Comparison of ENCODE assay signal across 1 cellular context in the genomic region with DNA sequence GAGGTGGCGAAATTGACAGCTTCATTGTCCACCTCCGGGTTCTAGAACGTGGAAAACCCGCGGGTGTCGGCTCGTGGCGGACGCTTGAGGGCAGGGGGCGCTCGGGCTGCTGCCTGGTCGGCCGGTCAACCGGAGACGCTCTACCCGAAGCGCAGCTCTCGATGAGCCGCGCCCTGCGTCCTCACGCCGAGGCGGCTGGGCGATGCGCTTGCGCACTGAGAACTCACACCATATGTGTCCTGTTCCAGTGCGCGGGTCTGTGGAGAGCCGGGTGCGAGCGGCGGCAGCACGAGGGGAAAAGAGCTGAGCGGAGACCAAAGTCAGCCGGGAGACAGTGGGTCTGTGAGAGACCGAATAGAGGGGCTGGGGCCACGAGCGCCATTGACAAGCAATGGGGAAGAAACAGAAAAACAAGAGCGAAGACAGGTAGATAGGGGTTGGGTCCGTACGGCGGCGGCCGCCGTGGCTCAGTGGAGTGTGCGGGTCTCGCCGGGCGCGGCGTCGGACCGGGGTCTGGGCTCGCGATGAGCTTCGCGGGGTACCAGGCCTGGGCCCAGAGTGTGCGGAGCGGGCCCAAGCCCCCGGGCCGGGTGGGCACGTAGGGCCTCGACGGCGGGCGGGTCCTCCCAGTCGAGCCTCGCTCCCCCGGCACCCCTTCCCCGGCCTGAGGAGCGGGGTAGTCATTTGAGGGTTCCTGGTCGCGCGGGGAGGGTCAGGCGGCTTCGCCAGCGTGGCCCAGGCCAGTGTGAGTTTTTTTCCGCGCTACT.
TF ChIP-seq lines count a peak whose summit lies in the region.

A gene with protein sequence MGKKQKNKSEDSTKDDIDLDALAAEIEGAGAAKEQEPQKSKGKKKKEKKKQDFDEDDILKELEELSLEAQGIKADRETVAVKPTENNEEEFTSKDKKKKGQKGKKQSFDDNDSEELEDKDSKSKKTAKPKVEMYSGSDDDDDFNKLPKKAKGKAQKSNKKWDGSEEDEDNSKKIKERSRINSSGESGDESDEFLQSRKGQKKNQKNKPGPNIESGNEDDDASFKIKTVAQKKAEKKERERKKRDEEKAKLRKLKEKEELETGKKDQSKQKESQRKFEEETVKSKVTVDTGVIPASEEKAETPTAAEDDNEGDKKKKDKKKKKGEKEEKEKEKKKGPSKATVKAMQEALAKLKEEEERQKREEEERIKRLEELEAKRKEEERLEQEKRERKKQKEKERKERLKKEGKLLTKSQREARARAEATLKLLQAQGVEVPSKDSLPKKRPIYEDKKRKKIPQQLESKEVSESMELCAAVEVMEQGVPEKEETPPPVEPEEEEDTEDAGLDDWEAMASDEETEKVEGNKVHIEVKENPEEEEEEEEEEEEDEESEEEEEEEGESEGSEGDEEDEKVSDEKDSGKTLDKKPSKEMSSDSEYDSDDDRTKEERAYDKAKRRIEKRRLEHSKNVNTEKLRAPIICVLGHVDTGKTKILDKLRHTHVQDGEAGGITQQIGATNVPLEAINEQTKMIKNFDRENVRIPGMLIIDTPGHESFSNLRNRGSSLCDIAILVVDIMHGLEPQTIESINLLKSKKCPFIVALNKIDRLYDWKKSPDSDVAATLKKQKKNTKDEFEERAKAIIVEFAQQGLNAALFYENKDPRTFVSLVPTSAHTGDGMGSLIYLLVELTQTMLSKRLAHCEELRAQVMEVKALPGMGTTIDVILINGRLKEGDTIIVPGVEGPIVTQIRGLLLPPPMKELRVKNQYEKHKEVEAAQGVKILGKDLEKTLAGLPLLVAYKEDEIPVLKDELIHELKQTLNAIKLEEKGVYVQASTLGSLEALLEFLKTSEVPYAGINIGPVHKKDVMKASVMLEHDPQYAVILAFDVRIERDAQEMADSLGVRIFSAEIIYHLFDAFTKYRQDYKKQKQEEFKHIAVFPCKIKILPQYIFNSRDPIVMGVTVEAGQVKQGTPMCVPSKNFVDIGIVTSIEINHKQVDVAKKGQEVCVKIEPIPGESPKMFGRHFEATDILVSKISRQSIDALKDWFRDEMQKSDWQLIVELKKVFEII (plus strand): TSS at position 226 of the 767 bp plus-strand sequence. CDS start 166 bp downstream, at position 392.

TF ChIP-seq in K562, 482 proteins besides CTCF, POLR2A, EP300 and RAD21 (continued from another document and continues in another):
- TF ChIP-seq, protein P1, sequence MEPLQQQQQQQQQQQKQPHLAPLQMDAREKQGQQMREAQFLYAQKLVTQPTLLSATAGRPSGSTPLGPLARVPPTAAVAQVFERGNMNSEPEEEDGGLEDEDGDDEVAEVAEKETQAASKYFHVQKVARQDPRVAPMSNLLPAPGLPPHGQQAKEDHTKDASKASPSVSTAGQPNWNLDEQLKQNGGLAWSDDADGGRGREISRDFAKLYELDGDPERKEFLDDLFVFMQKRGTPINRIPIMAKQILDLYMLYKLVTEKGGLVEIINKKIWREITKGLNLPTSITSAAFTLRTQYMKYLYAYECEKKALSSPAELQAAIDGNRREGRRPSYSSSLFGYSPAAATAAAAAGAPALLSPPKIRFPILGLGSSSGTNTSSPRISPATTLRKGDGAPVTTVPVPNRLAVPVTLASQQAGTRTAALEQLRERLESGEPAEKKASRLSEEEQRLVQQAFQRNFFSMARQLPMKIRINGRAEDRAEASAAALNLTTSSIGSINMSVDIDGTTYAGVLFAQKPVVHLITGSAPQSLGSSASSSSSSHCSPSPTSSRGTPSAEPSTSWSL (CRISPR knock-in tag; IDR thresholded peaks at IDR 0.05; ENCODE audit: borderline replicate concordance) = no peak
- TF ChIP-seq SIN3A (IDR thresholded peaks at IDR 0.05; ENCODE audit: borderline replicate concordance in 2 of 2, control insufficient read depth in 1 of 2, low read depth in 2 of 2, low read length in 2 of 2) (peak; percentile 55 to 62; a peak in 2 of 4 replicates), SRSF3 (IDR thresholded peaks at IDR 0.05; ENCODE audit: insufficient read depth, low read length) (0 out of 2 replicates have a peak, but pooled peaks have one; percentile 61), DMBX1 (CRISPR knock-in tag; IDR thresholded peaks at IDR 0.05; ENCODE audit: borderline replicate concordance) (0 out of 2 replicates have a peak, but pooled peaks have one; percentile 23), FOXK2 (conservative IDR thresholded peaks at IDR 0.05 in 1 of 2, IDR thresholded peaks at IDR 0.05 in 1 of 2; ENCODE audit: low read depth in 2 of 2) (peak; percentile 21 to 54; a peak in 1 of 4 replicates), HDAC1 (IDR thresholded peaks at IDR 0.05) (peak in 1 of 2 experiments; percentile 86; a peak in 2 of 4 replicates), ZC3H4 (CRISPR knock-in tag; IDR thresholded peaks at IDR 0.05; ENCODE audit: borderline replicate concordance) (0 out of 2 replicates have a peak, but pooled peaks have one; percentile 54), YY1 (IDR thresholded peaks at IDR 0.05; ENCODE audit: borderline replicate concordance in 1 of 3, control insufficient read depth in 1 of 3, extremely low read depth in 1 of 3, insufficient read depth in 3 of 3, insufficient read length in 1 of 3, insufficient replicate concordance in 2 of 3, low read depth in 1 of 3, low read length in 2 of 3) (peak in 2 of 3 experiments; percentile 69 to 70), POLR2B (IDR thresholded peaks at IDR 0.05; ENCODE audit: low read depth, partially characterized antibody) (peak; percentile 92), SIN3B (IDR thresholded peaks at IDR 0.05; ENCODE audit: low read depth) (0 out of 2 replicates have a peak, but pooled peaks have one; percentile 22), TOE1 (IDR thresholded peaks at IDR 0.05; ENCODE audit: borderline replicate concordance) (no peak; the same call in 1 of the 2 replicates), TOE1 (CRISPR knock-in tag; IDR thresholded peaks at IDR 0.05; ENCODE audit: borderline replicate concordance, low read depth) (no peak), BRD4 (IDR thresholded peaks at IDR 0.05) (no peak), MCM7 (IDR thresholded peaks at IDR 0.05) (no peak), SUPT5H (IDR thresholded peaks at IDR 0.05) (peak; percentile 97), HDAC2 (IDR thresholded peaks at IDR 0.05) (peak; percentile 71), POU5F1 (IDR thresholded peaks at IDR 0.05; ENCODE audit: borderline replicate concordance, low read depth, low read length, partially characterized antibody) (no peak), PML (IDR thresholded peaks at IDR 0.05; ENCODE audit: low read length) (peak; percentile 70), SMAD4 (CRISPR knock-in tag; conservative IDR thresholded peaks at IDR 0.05) (peak; percentile 42), KLF10 (CRISPR knock-in tag; IDR thresholded peaks at IDR 0.05) (no peak)
- TF ChIP-seq, protein P2, sequence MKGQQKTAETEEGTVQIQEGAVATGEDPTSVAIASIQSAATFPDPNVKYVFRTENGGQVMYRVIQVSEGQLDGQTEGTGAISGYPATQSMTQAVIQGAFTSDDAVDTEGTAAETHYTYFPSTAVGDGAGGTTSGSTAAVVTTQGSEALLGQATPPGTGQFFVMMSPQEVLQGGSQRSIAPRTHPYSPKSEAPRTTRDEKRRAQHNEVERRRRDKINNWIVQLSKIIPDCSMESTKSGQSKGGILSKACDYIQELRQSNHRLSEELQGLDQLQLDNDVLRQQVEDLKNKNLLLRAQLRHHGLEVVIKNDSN (CRISPR knock-in tag; IDR thresholded peaks at IDR 0.05) = peak; percentile 41; the same call in 1 of the 2 replicates
- TF ChIP-seq, protein P3, sequence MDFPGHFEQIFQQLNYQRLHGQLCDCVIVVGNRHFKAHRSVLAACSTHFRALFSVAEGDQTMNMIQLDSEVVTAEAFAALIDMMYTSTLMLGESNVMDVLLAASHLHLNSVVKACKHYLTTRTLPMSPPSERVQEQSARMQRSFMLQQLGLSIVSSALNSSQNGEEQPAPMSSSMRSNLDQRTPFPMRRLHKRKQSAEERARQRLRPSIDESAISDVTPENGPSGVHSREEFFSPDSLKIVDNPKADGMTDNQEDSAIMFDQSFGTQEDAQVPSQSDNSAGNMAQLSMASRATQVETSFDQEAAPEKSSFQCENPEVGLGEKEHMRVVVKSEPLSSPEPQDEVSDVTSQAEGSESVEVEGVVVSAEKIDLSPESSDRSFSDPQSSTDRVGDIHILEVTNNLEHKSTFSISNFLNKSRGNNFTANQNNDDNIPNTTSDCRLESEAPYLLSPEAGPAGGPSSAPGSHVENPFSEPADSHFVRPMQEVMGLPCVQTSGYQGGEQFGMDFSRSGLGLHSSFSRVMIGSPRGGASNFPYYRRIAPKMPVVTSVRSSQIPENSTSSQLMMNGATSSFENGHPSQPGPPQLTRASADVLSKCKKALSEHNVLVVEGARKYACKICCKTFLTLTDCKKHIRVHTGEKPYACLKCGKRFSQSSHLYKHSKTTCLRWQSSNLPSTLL (IDR thresholded peaks at IDR 0.05) = no peak
- TF ChIP-seq, protein P4, sequence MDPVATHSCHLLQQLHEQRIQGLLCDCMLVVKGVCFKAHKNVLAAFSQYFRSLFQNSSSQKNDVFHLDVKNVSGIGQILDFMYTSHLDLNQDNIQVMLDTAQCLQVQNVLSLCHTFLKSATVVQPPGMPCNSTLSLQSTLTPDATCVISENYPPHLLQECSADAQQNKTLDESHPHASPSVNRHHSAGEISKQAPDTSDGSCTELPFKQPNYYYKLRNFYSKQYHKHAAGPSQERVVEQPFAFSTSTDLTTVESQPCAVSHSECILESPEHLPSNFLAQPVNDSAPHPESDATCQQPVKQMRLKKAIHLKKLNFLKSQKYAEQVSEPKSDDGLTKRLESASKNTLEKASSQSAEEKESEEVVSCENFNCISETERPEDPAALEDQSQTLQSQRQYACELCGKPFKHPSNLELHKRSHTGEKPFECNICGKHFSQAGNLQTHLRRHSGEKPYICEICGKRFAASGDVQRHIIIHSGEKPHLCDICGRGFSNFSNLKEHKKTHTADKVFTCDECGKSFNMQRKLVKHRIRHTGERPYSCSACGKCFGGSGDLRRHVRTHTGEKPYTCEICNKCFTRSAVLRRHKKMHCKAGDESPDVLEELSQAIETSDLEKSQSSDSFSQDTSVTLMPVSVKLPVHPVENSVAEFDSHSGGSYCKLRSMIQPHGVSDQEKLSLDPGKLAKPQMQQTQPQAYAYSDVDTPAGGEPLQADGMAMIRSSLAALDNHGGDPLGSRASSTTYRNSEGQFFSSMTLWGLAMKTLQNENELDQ (CRISPR knock-in tag; IDR thresholded peaks at IDR 0.05; ENCODE audit: borderline replicate concordance) = no peak
- TF ChIP-seq, protein P5, sequence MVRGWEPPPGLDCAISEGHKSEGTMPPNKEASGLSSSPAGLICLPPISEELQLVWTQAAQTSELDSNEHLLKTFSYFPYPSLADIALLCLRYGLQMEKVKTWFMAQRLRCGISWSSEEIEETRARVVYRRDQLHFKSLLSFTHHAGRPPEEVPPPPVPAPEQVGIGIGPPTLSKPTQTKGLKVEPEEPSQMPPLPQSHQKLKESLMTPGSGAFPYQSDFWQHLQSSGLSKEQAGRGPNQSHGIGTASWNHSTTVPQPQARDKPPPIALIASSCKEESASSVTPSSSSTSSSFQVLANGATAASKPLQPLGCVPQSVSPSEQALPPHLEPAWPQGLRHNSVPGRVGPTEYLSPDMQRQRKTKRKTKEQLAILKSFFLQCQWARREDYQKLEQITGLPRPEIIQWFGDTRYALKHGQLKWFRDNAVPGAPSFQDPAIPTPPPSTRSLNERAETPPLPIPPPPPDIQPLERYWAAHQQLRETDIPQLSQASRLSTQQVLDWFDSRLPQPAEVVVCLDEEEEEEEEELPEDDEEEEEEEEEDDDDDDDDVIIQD (CRISPR knock-in tag; IDR thresholded peaks at IDR 0.05) = no peak
- TF ChIP-seq, protein P6, sequence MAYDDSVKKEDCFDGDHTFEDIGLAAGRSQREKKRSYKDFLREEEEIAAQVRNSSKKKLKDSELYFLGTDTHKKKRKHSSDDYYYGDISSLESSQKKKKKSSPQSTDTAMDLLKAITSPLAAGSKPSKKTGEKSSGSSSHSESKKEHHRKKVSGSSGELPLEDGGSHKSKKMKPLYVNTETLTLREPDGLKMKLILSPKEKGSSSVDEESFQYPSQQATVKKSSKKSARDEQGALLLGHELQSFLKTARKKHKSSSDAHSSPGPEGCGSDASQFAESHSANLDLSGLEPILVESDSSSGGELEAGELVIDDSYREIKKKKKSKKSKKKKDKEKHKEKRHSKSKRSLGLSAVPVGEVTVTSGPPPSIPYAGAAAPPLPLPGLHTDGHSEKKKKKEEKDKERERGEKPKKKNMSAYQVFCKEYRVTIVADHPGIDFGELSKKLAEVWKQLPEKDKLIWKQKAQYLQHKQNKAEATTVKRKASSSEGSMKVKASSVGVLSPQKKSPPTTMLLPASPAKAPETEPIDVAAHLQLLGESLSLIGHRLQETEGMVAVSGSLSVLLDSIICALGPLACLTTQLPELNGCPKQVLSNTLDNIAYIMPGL (CRISPR knock-in tag; IDR thresholded peaks at IDR 0.05) = peak; percentile 88
- TF ChIP-seq, protein P7, sequence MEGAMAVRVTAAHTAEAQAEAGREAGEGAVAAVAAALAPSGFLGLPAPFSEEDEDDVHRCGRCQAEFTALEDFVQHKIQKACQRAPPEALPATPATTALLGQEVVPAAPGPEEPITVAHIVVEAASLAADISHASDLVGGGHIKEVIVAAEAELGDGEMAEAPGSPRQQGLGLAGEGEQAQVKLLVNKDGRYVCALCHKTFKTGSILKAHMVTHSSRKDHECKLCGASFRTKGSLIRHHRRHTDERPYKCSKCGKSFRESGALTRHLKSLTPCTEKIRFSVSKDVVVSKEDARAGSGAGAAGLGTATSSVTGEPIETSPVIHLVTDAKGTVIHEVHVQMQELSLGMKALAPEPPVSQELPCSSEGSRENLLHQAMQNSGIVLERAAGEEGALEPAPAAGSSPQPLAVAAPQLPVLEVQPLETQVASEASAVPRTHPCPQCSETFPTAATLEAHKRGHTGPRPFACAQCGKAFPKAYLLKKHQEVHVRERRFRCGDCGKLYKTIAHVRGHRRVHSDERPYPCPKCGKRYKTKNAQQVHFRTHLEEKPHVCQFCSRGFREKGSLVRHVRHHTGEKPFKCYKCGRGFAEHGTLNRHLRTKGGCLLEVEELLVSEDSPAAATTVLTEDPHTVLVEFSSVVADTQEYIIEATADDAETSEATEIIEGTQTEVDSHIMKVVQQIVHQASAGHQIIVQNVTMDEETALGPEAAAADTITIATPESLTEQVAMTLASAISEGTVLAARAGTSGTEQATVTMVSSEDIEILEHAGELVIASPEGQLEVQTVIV (CRISPR knock-in tag; IDR thresholded peaks at IDR 0.05; ENCODE audit: borderline replicate concordance) = peak; percentile 36; the same call in 1 of the 2 replicates
- TF ChIP-seq, protein P8, sequence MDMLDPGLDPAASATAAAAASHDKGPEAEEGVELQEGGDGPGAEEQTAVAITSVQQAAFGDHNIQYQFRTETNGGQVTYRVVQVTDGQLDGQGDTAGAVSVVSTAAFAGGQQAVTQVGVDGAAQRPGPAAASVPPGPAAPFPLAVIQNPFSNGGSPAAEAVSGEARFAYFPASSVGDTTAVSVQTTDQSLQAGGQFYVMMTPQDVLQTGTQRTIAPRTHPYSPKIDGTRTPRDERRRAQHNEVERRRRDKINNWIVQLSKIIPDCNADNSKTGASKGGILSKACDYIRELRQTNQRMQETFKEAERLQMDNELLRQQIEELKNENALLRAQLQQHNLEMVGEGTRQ (CRISPR knock-in tag; IDR thresholded peaks at IDR 0.05) = no peak
